Comparison of ENCODE assay signal across 26 cellular contexts in genomic region chr2:12959935-12960334, GRCh38.
"Had no signal": no experiment of that assay in that cellular context is flagged by ENCODE, and none has a peak within 500 bp of the region (broad histone marks: within the 10 kb centered on the region; RNA-seq: fewer than 3 reads in every experiment).

No MANE protein-coding gene starts in this region.

- H3K4me1 Mint-ChIP-seq: memory B cell, mesothelial cell of epicardium, naive B cell had no signal

- ATAC-seq: left cardiac atrium; left colon; left lobe of liver; left lung; left ventricle myocardium superior; lower lobe of right lung; mucosa of descending colon; naive thymus-derived CD4-positive, alpha-beta T cell had no signal

- H3K4me2 ChIP-seq: hepatocyte had no signal

- H3K27ac Mint-ChIP-seq: memory B cell; mesothelial cell of epicardium; naive B cell; naive thymus-derived CD4-positive, alpha-beta T cell had no signal

- H3K9me3 ChIP-seq: left lung, left ventricle myocardium inferior, lower lobe of right lung, mucosa of descending colon had no signal

- H2AFZ ChIP-seq: hepatocyte had no signal

- H3K27ac ChIP-seq: hepatocyte, left lung, left ventricle myocardium inferior, lower lobe of right lung had no signal

- H3K79me2 ChIP-seq: hepatocyte had no signal

- H3K4me3 Mint-ChIP-seq: immature natural killer cell; memory B cell; mesothelial cell of epicardium; naive B cell; naive thymus-derived CD4-positive, alpha-beta T cell had no signal

- DNase-seq: hippocampal formation; hypothalamus; immature natural killer cell; islet precursor cell; kidney; kidney glomerular epithelial cell; left cardiac atrium; left colon; left lung; left ventricle myocardium inferior; left ventricle myocardium superior; lower lobe of right lung; mammary epithelial cell; mesenchymal stem cell; mesendoderm; midbrain; mucosa of descending colon; naive B cell; naive thymus-derived CD4-positive, alpha-beta T cell had no signal

- H3K27me3 ChIP-seq: hepatocyte, left lung had no signal

- H3K4me3 ChIP-seq: hepatocyte, left lung, left ventricle myocardium inferior, lower lobe of right lung, lung, mucosa of descending colon had no signal

- FAIRE-seq: islet of Langerhans, keratinocyte, kidney had no signal

- H3K4me1 ChIP-seq: lower lobe of right lung had no signal

- H3K36me3 Mint-ChIP-seq: memory B cell had no signal

- H3K36me3 ChIP-seq: left lung, left ventricle myocardium inferior, lower lobe of right lung had no signal
